ENCODE assay signal across 10 cellular contexts in genomic region chr2:101751875-101752619, GRCh38. TPM values are rescaled to one million over a fixed set of nuclear protein-coding genes. Genes with fewer than 3 reads are reported as not detected.
DNase-seq lines count a peak whose midpoint lies in the region; ATAC-seq, FAIRE-seq and TF ChIP-seq lines count a peak whose summit lies in the region.
"Had no signal": no experiment of that assay in that cellular context is flagged by ENCODE, and none has a peak within 500 bp of the region (broad histone marks: within the 10 kb centered on the region; RNA-seq: fewer than 3 reads in every experiment).

No MANE protein-coding gene starts in this region.

- H2AFZ ChIP-seq in astrocyte (ENCODE audit: low read depth, low read length): no peak overlapping the region

- intact Hi-C loops in left lung (cut with DNase I): no loop called here

- no peaks in the 10 kb centered on the region for H3K27me3 Mint-ChIP-seq in astrocyte (ENCODE audit: low read depth, unreplicated experiment)

- H3K4me1 ChIP-seq in astrocyte (ENCODE audit: insufficient read depth, low read length) (peaks cover 58% of the 10 kb centered on the region), skeletal muscle satellite cell (ENCODE audit: control insufficient read depth, insufficient read depth, low read length) (peaks cover 64% of the 10 kb centered on the region), left lung (peaks cover 20 to 47% of the 10 kb centered on the region in 2 donors)

- no peak for FAIRE-seq in astrocyte (lab: Jason Lieb, UNC)

- H3K36me3 ChIP-seq in astrocyte (ENCODE audit: insufficient read depth, low read length): no peaks in the 10 kb centered on the region
- H3K36me3 ChIP-seq in skeletal muscle satellite cell (ENCODE audit: insufficient read depth, low read length): peaks cover 7% of the 10 kb centered on the region
- H3K36me3 ChIP-seq in left lung: no peaks in the 10 kb centered on the region

- H3K4me3 ChIP-seq in astrocyte (ENCODE audit: insufficient read depth, low read depth, low read length) (no peak overlapping the region), skeletal muscle satellite cell (ENCODE audit: low read length) (no peak overlapping the region), left lung (no peak overlapping the region)

- peak overlapping the region; percentile 37 for H3K4me2 ChIP-seq in astrocyte (ENCODE audit: low read length)
- H3K4me2 ChIP-seq in skeletal muscle satellite cell (ENCODE audit: low read length): peak overlapping the region; percentile 30

- TF ChIP-seq CTCF in astrocyte (IDR thresholded peaks at IDR 0.05; ENCODE audit: insufficient read depth, low read depth, low read length): no peak
- TF ChIP-seq CTCF in left lung (IDR thresholded peaks at IDR 0.05): no peak

- DNase-seq in astrocyte (ENCODE audit: low read depth) (no peak), NCI-H146 (lab: John Stamatoyannopoulos, UW) (no peak), left lung (no peak), LoVo (ENCODE audit: low spot score) (no peak)
- DNase-seq in activated CD4-positive, alpha-beta T cell treated with anti-CD3 and anti-CD28 coated beads for 48 hours: no peak
- DNase-seq: Kasumi-1; stimulated activated CD4-positive, alpha-beta T cell treated with anti-CD3 and anti-CD28 coated beads, Interleukin-2, amount 100 ng/mL, for 48 hours had no signal

- H3K27ac Mint-ChIP-seq in astrocyte (ENCODE audit: unreplicated experiment): peak overlapping the region; percentile 36

- H3K9me3 Mint-ChIP-seq in astrocyte (ENCODE audit: unreplicated experiment): no peaks in the 10 kb centered on the region

- H4K20me1 ChIP-seq in astrocyte (ENCODE audit: insufficient read depth, low read length): peaks cover 77% of the 10 kb centered on the region

- peaks cover 2% of the 10 kb centered on the region for H3K36me3 Mint-ChIP-seq in astrocyte (ENCODE audit: low read depth, unreplicated experiment)

- peaks cover 69% of the 10 kb centered on the region for H3K4me1 Mint-ChIP-seq in astrocyte (ENCODE audit: low read depth, unreplicated experiment)

- peak overlapping the region; percentile 40 for H3K4me3 Mint-ChIP-seq in astrocyte (ENCODE audit: unreplicated experiment)

- H3K27ac ChIP-seq in astrocyte (ENCODE audit: low read depth, low read length) (peak overlapping the region; percentile 22), left lung (no peak overlapping the region)

- peaks cover 81% of the 10 kb centered on the region for H3K79me2 ChIP-seq in astrocyte (ENCODE audit: insufficient read depth, low read length)

- H3K9me3 ChIP-seq in astrocyte (ENCODE audit: insufficient read depth, low read depth, low read length): no peaks in the 10 kb centered on the region
- H3K9me3 ChIP-seq in skeletal muscle satellite cell (replicated peaks; ENCODE audit: low read length): no peaks in the 10 kb centered on the region
- H3K9me3 ChIP-seq in left lung: no peaks in the 10 kb centered on the region

- peak; percentile 71 for ATAC-seq in GM19043 (IDR thresholded peaks at IDR 0.05; ENCODE audit: low read depth, unreplicated experiment)
- ATAC-seq in HG03064 (IDR thresholded peaks at IDR 0.05; ENCODE audit: low read depth, unreplicated experiment): peak; percentile 77
- no peak for ATAC-seq in left lung

- peak overlapping the region; percentile 43 for H3K9ac ChIP-seq in astrocyte (ENCODE audit: low read length)
- no peak overlapping the region for H3K9ac ChIP-seq in skeletal muscle satellite cell (ENCODE audit: low read depth, low read length)

- H3K27me3 ChIP-seq in astrocyte (ENCODE audit: insufficient read depth, low read length) (no peaks in the 10 kb centered on the region), skeletal muscle satellite cell (ENCODE audit: control insufficient read depth, insufficient read depth, low read length) (no peaks in the 10 kb centered on the region), left lung (no peaks in the 10 kb centered on the region)

RNA-seq across cellular contexts. Expression of gene MAP4K4, which starts 54.5 kb away (rescaled TPM):
- total RNA-seq in astrocyte (204 and 231 TPM in 2 replicates), left lung (10 to 100 TPM; 80.2 to 83.4 TPM)
- total RNA-seq in skeletal muscle satellite cell (2012; rRNA removed): 195 and 229 TPM in 2 replicates
